ENCODE assay signal across 15 cellular contexts in genomic region chr6:33185190-33185589, GRCh38.
"Had no signal": no experiment of that assay in that cellular context is flagged by ENCODE, and none has a peak within 500 bp of the region (broad histone marks: within the 10 kb centered on the region; RNA-seq: fewer than 3 reads in every experiment).

No MANE protein-coding gene starts in this region.

- ATAC-seq: activated naive CD4-positive, alpha-beta T cell treated with anti-CD3 and anti-CD28 coated beads, Interleukin-2, amount 50 U/mL, for 72 hours; mucosa of descending colon; sciatic nerve had no signal

- H3K27ac ChIP-seq: esophagus muscularis mucosa, upper lobe of left lung had no signal

- H3K27me3 ChIP-seq: upper lobe of left lung had no signal

- H3K4me1 ChIP-seq: esophagus muscularis mucosa had no signal

- H3K9me3 ChIP-seq: esophagus muscularis mucosa, mucosa of descending colon, upper lobe of left lung had no signal

- H3K27ac Mint-ChIP-seq: memory B cell had no signal

- DNase-seq: activated CD4-positive, alpha-beta T cell treated with anti-CD3 and anti-CD28 coated beads for 48 hours; activated T-cell treated with anti-CD3 and anti-CD28 coated beads, Interleukin-2, amount 50 U/mL, for 1 hour; central memory CD4-positive, alpha-beta T cell; effector memory CD4-positive, alpha-beta T cell; hippocampal formation; occipital lobe; stimulated activated CD4-positive, alpha-beta T cell treated with anti-CD3 and anti-CD28 coated beads, Interleukin-15, amount 100 ng/mL, for 24 hours; stimulated activated naive CD4-positive, alpha-beta T cell had no signal

- H3K36me3 ChIP-seq: esophagus muscularis mucosa, upper lobe of left lung had no signal

- H3K4me3 ChIP-seq: esophagus muscularis mucosa, mucosa of descending colon, smooth muscle cell, upper lobe of left lung had no signal

- H3K4me3 Mint-ChIP-seq: memory B cell had no signal
